7 cellular contexts compared by ENCODE assay signal in the genomic region with DNA sequence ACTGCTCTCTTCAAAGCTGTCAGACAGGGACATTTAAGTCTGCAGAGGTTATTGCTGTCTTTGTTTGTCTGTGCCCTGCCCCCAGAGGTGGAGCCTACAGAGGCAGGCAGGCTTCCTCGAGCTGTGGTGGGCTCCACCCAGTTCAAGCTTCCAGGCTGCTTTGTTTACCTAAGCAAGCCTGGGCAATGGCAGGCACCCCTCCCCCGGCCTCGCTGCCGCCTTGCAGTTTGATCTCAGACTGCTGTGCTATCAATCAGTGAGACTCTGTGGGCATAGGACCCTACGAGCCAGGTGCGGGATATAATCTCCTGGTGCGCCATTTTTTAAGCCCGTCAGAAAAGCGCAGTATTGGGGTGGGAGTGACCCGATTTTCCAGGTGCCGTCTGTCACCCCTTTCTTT.
DNase-seq lines count a peak whose midpoint lies in the region; ATAC-seq, FAIRE-seq and TF ChIP-seq lines count a peak whose summit lies in the region.
"Not testable (repeated sequence)": the region's sequence is repeated elsewhere in the genome, so short reads cannot be mapped to it uniquely, and the experiment has no call there.

No MANE protein-coding gene starts in this region.

- not testable (repeated sequence) for H3K4me3 ChIP-seq in epithelial cell of esophagus (ENCODE audit: low read length); HepG2 (replicated peaks in 1 of 3; ENCODE audit: insufficient read depth in 1 of 3, low read depth in 2 of 3, low read length in 3 of 3); mucosa of descending colon

- not testable (repeated sequence) for TF ChIP-seq CTCF in epithelial cell of esophagus (IDR thresholded peaks at IDR 0.05; ENCODE audit: insufficient read depth, low read depth, low read length, missing control alignments); HepG2 (CRISPR knock-in tag; IDR thresholded peaks at IDR 0.05); mucosa of descending colon (IDR thresholded peaks at IDR 0.05)

- intact Hi-C loops in HepG2 (cut with micrococcal nuclease; ENCODE audit: unreplicated experiment); mucosa of descending colon (cut with DNase I, micrococcal nuclease): not testable (repeated sequence)
- intact Hi-C loops in posterior vena cava (cut with DNase I): loop anchor here in 1 of 2 donors (10.0 kb wide), 1 partner anchor 1105 kb away; no protein-coding TSS in a partner anchor

- H2AFZ ChIP-seq in HepG2 (ENCODE audit: low read length): not testable (repeated sequence)

- H3K9ac ChIP-seq in HepG2 (ENCODE audit: insufficient read depth, low read depth, low read length): not testable (repeated sequence)

- in situ Hi-C loops in HepG2 (cut with HindIII; ENCODE audit: extremely low pct_ligation_motif_present, low pct_unique_long_range_greater_than_20kb): not testable (repeated sequence)

- CTCF ChIA-PET in HepG2 (lab: Yijun Ruan, JAX; ENCODE audit: low intra/inter-chr PET ratio, low total read pairs): not testable (repeated sequence)

- not testable (repeated sequence) for H3K9me3 ChIP-seq in HepG2 (ENCODE audit: low read length); mucosa of descending colon

- H3K4me1 ChIP-seq in HepG2 (ENCODE audit: insufficient read depth, low read length); mucosa of descending colon (ENCODE audit: low read depth): not testable (repeated sequence)

- not testable (repeated sequence) for H3K4me2 ChIP-seq in HepG2 (ENCODE audit: low read depth, low read length)

- 50% methylated on average over 2 of the region's 11 CpGs for WGBS in HepG2 (ENCODE audit: low lambda C conversion rate)

- not testable (repeated sequence) for H3K79me2 ChIP-seq in HepG2 (ENCODE audit: insufficient read depth, low read length)

- POLR2A ChIA-PET in HepG2 (lab: Yijun Ruan, JAX): not testable (repeated sequence)

- BruUV-seq in HepG2 (replicated peaks; lab: Mats Ljungman, UMichigan): not testable (repeated sequence)

- TF ChIP-seq EP300 in HepG2 (IDR thresholded peaks at IDR 0.05; ENCODE audit: low read depth in 2 of 2, low read length in 2 of 2); HepG2 (CRISPR knock-in tag; IDR thresholded peaks at IDR 0.05; ENCODE audit: borderline replicate concordance): not testable (repeated sequence)

- not testable (repeated sequence) for H3K36me3 ChIP-seq in HepG2 (replicated peaks in 1 of 2; ENCODE audit: control insufficient read depth in 1 of 2, insufficient read depth in 2 of 2, low read length in 2 of 2); mucosa of descending colon (ENCODE audit: low read depth)

- DNase-seq in HT-29 (ENCODE audit: low spot score) (peak; percentile 24), NCI-H69 (lab: John Stamatoyannopoulos, UW) (peak; percentile 9), NCI-H748 (lab: John Stamatoyannopoulos, UW; ENCODE audit: unreplicated experiment) (peak; percentile 4), epithelial cell of esophagus (ENCODE audit: low read depth) (peak; percentile 16), HepG2 (ENCODE audit: low spot score) (peak; percentile 1), mucosa of descending colon (peak in 2 of 3 donors; percentile 25 to 27), posterior vena cava (ENCODE audit: low spot score) (peak; percentile 72)

- TF ChIP-seq RAD21 in HepG2 (CRISPR knock-in tag; IDR thresholded peaks at IDR 0.05): not testable (repeated sequence)

- not testable (repeated sequence) for H4K20me1 ChIP-seq in HepG2 (ENCODE audit: insufficient read depth, low read length)

- TF ChIP-seq POLR2A in HepG2 (IDR thresholded peaks at IDR 0.05; ENCODE audit: insufficient read depth in 1 of 2, low read depth in 2 of 2, low read length in 2 of 2): not testable (repeated sequence)

- FAIRE-seq in HepG2 (lab: Jason Lieb, UNC): not testable (repeated sequence)

- not testable (repeated sequence) for H3K27me3 ChIP-seq in HepG2 (ENCODE audit: control insufficient read depth in 1 of 2, insufficient read depth in 2 of 2, low read length in 2 of 2)

- ATAC-seq in HepG2, mucosa of descending colon: not testable (repeated sequence)

- not testable (repeated sequence) for H3K27ac ChIP-seq in HepG2 (ENCODE audit: extremely low read length, insufficient read depth, low read length)

TF ChIP-seq in HepG2, 621 proteins besides CTCF, POLR2A, EP300 and RAD21:
- TF ChIP-seq, protein P1, sequence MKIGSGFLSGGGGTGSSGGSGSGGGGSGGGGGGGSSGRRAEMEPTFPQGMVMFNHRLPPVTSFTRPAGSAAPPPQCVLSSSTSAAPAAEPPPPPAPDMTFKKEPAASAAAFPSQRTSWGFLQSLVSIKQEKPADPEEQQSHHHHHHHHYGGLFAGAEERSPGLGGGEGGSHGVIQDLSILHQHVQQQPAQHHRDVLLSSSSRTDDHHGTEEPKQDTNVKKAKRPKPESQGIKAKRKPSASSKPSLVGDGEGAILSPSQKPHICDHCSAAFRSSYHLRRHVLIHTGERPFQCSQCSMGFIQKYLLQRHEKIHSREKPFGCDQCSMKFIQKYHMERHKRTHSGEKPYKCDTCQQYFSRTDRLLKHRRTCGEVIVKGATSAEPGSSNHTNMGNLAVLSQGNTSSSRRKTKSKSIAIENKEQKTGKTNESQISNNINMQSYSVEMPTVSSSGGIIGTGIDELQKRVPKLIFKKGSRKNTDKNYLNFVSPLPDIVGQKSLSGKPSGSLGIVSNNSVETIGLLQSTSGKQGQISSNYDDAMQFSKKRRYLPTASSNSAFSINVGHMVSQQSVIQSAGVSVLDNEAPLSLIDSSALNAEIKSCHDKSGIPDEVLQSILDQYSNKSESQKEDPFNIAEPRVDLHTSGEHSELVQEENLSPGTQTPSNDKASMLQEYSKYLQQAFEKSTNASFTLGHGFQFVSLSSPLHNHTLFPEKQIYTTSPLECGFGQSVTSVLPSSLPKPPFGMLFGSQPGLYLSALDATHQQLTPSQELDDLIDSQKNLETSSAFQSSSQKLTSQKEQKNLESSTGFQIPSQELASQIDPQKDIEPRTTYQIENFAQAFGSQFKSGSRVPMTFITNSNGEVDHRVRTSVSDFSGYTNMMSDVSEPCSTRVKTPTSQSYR (CRISPR knock-in tag; IDR thresholded peaks at IDR 0.05; ENCODE audit: borderline replicate concordance): peak; percentile 50; the same call in 1 of the 2 replicates

Comparison
In these comparisons a context has a peak if more than half of its experiments do, and no peak if none do; other contexts are left out.
1. DNase-seq: peak in every context shown above with its lines; median percentile 72 in posterior vena cava; 26 in mucosa of descending colon; 24 in HT-29; 16 in epithelial cell of esophagus; 9 in NCI-H69; 4 in NCI-H748; 1 in HepG2.